9 cellular contexts compared by ENCODE assay signal in the genomic region with DNA sequence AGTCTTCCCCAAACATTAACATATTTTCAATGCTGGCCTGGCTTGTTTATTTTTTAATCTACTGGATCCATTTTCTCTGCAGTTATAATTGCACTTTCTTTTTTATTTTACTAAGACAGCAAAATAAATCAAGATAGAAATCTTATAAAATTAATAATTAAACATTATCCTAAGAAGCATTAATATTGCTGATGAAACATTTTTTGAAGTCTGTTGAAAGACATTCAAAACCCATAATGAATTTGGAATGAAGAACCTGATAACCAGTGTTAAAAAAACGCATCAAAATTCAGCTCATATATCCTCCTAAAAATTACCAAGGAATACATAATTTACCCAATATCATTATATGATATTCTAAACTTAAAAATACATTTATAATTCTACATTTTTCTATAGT.
"Had no signal": no experiment of that assay in that cellular context is flagged by ENCODE, and none has a peak within 500 bp of the region (broad histone marks: within the 10 kb centered on the region; RNA-seq: fewer than 3 reads in every experiment).

No MANE protein-coding gene starts in this region.

- H3K27ac Mint-ChIP-seq: GM23338, HFFc6, IgD-negative memory B cell had no signal

- H3K9me3 ChIP-seq: HAP-1 had no signal

- FAIRE-seq: H1 had no signal

- H3K27ac ChIP-seq: HL-60 had no signal

- H3K4me1 Mint-ChIP-seq: GM23338, IgD-negative memory B cell had no signal

- H3K36me3 ChIP-seq: HAP-1 had no signal

- H3K36me3 Mint-ChIP-seq: IgD-negative memory B cell had no signal

- ATAC-seq: GM23338, HCT116 had no signal

- H3K4me3 ChIP-seq: GM23338, HAP-1 had no signal

- H3K27me3 Mint-ChIP-seq: IgD-negative memory B cell had no signal

- H3K4me3 Mint-ChIP-seq: GM23338, HFFc6, IgD-negative memory B cell had no signal

- H3K4me1 ChIP-seq: HAP-1 had no signal

- DNase-seq: H7, HFFc6, KG1 had no signal

- H3K9me3 Mint-ChIP-seq: GM23338, IgD-negative memory B cell had no signal

- H3K4me2 ChIP-seq: GM23338 had no signal
